8 cellular contexts compared by ENCODE assay signal in genomic region chr5:150514708-150515211, GRCh38. TPM values are rescaled to one million over a fixed set of nuclear protein-coding genes. Genes with fewer than 3 reads are reported as not detected.
DNase-seq lines count a peak whose midpoint lies in the region; ATAC-seq and TF ChIP-seq lines count a peak whose summit lies in the region.

No MANE protein-coding gene starts in this region.

- H3K27ac ChIP-seq in H9 (ENCODE audit: insufficient read length, low read depth, low read length), result no peak overlapping the region
- no peak overlapping the region for H3K27ac ChIP-seq in CD4-positive, alpha-beta T cell (ENCODE audit: low read depth, low read length)

- no peak overlapping the region for H3K14ac ChIP-seq in H9 (ENCODE audit: insufficient read depth, low read length)

- H3K4me2 ChIP-seq in H9 (ENCODE audit: insufficient read depth, insufficient read length, low read length) (no peak overlapping the region), skeletal muscle satellite cell (ENCODE audit: low read length) (peak overlapping the region; percentile 60)

- H4K20me1 ChIP-seq in H9 (ENCODE audit: control insufficient read depth, insufficient read depth, insufficient read length), result no peaks in the 10 kb centered on the region

- no peaks in the 10 kb centered on the region for H3K23me2 ChIP-seq in H9 (ENCODE audit: insufficient read length, low read depth, low read length, poor library complexity, severe bottlenecking)

- peaks cover 5% of the 10 kb centered on the region; the same call in 1 of the 2 replicates for H3K79me2 ChIP-seq in H9 (ENCODE audit: insufficient read depth, low read length)

- H3K36me3 ChIP-seq in skeletal muscle satellite cell (ENCODE audit: insufficient read depth, low read length), result peaks cover 5% of the 10 kb centered on the region

- H2BK20ac ChIP-seq in H9 (ENCODE audit: low read depth, low read length, poor library complexity, severe bottlenecking), result no peak overlapping the region

- WGBS in H9 (ENCODE audit: extremely low coverage, insufficient read length, low lambda C conversion rate), result no CpG with 5 or more reads among the region's 3 CpGs

- H3K27me3 Mint-ChIP-seq in H9 (ENCODE audit: low read depth), result no peaks in the 10 kb centered on the region
- H3K27me3 Mint-ChIP-seq in CD4-positive, alpha-beta T cell, result no peaks in the 10 kb centered on the region
- H3K27me3 Mint-ChIP-seq in T-helper 17 cell, result peaks cover 15% of the 10 kb centered on the region

- no peak overlapping the region for H3K4me3 Mint-ChIP-seq in H9
- H3K4me3 Mint-ChIP-seq in CD4-positive, alpha-beta T cell, result no peak overlapping the region
- H3K4me3 Mint-ChIP-seq in T-helper 17 cell, result no peak overlapping the region

- H3K4me1 ChIP-seq in H9 (ENCODE audit: insufficient read depth, low read length) (peaks cover 6% of the 10 kb centered on the region; the same call in 1 of the 2 replicates), skeletal muscle satellite cell (ENCODE audit: control insufficient read depth, insufficient read depth, low read length) (peaks cover 68% of the 10 kb centered on the region)

- H3K23ac ChIP-seq in H9 (ENCODE audit: insufficient read length, low read depth, low read length), result no peak overlapping the region

- H3K9ac ChIP-seq in H9 (ENCODE audit: extremely low read depth, insufficient read length, low read length) (no peak overlapping the region), skeletal muscle satellite cell (ENCODE audit: low read depth, low read length) (peak overlapping the region; percentile 70)

- H3T11ph ChIP-seq in H9 (ENCODE audit: low read length), result no peak overlapping the region

- H3K18ac ChIP-seq in H9 (ENCODE audit: insufficient read length, low read depth, low read length), result no peak overlapping the region

- peak overlapping the region; percentile 16 for H3K4me3 ChIP-seq in skeletal muscle satellite cell (ENCODE audit: low read length)

- no peak overlapping the region for H2AK5ac ChIP-seq in H9 (ENCODE audit: insufficient read length, low read length)

- H3K4ac ChIP-seq in H9 (ENCODE audit: low read depth, low read length), result no peak overlapping the region

- H2BK15ac ChIP-seq in H9 (ENCODE audit: low read depth, low read length), result no peak overlapping the region

- no peaks in the 10 kb centered on the region for H3K27me3 ChIP-seq in H9 (ENCODE audit: insufficient read depth, low read length)
- no peaks in the 10 kb centered on the region for H3K27me3 ChIP-seq in skeletal muscle satellite cell (ENCODE audit: control insufficient read depth, insufficient read depth, low read length)
- H3K27me3 ChIP-seq in CD4-positive, alpha-beta T cell (ENCODE audit: control insufficient read depth, insufficient read depth, low read length), result no peaks in the 10 kb centered on the region

- no peak overlapping the region for H2AFZ ChIP-seq in H9 (ENCODE audit: low read length)

- no peak overlapping the region for H4K91ac ChIP-seq in H9 (ENCODE audit: insufficient read length, low read depth, low read length)

- POLR2A ChIA-PET in CD4-positive, alpha-beta T cell (lab: Charles Lee), result no interaction called here

- H3K9me3 ChIP-seq in H9 (ENCODE audit: control insufficient read depth, low read depth, low read length) (no peaks in the 10 kb centered on the region), skeletal muscle satellite cell (replicated peaks; ENCODE audit: low read length) (no peaks in the 10 kb centered on the region), T-helper 17 cell (ENCODE audit: control insufficient read depth, low read length, poor library complexity, severe bottlenecking) (no peaks in the 10 kb centered on the region)
- no peaks in the 10 kb centered on the region for H3K9me3 ChIP-seq in CD4-positive, alpha-beta T cell (ENCODE audit: control insufficient read depth, low read length)

- H4K5ac ChIP-seq in H9 (ENCODE audit: insufficient read length, low read depth, low read length), result no peak overlapping the region

- ATAC-seq in Right ventricle myocardium superior (ENCODE audit: poor library complexity), result peak; percentile 52
- ATAC-seq in CD4-positive, alpha-beta T cell (ENCODE audit: poor library complexity), result no peak
- no peak for ATAC-seq in T-helper 17 cell
- ATAC-seq in GM18907 (IDR thresholded peaks at IDR 0.05; ENCODE audit: unreplicated experiment), result no peak

- H3K36me3 Mint-ChIP-seq in H9 (ENCODE audit: insufficient read depth in 1 of 3, low read depth in 3 of 3) (peaks cover 0 to 5% (median 0%) of the 10 kb centered on the region in 3 experiments; a peak in 4 of 7 replicates), T-helper 17 cell (ENCODE audit: low read depth) (no peaks in the 10 kb centered on the region)
- no peaks in the 10 kb centered on the region for H3K36me3 Mint-ChIP-seq in CD4-positive, alpha-beta T cell (ENCODE audit: low read depth)

- H4K8ac ChIP-seq in H9 (replicated peaks; ENCODE audit: insufficient read length, low read depth, low read length), result no peak overlapping the region

- TF ChIP-seq CTCF in H9 (conservative IDR thresholded peaks at IDR 0.05), result no peak
- TF ChIP-seq CTCF in CD4-positive, alpha-beta T cell (IDR thresholded peaks at IDR 0.05), result no peak

- CTCF ChIA-PET in CD4-positive, alpha-beta T cell (lab: Charles Lee), result no interaction called here

- H3K9me3 Mint-ChIP-seq in H9, result no peaks in the 10 kb centered on the region
- H3K9me3 Mint-ChIP-seq in CD4-positive, alpha-beta T cell, result no peaks in the 10 kb centered on the region

- intact Hi-C loops in Right ventricle myocardium superior (cut with DNase I), result no loop called here
- intact Hi-C loops in CD4-positive, alpha-beta T cell (cut with DNase I, micrococcal nuclease), result no loop called here

- H2BK120ac ChIP-seq in H9 (ENCODE audit: low read depth, low read length, poor library complexity, severe bottlenecking), result no peak overlapping the region

- H2BK5ac ChIP-seq in H9 (ENCODE audit: insufficient read length, low read length), result no peak overlapping the region

- H3K56ac ChIP-seq in H9 (ENCODE audit: insufficient read length, low read depth, low read length), result no peak overlapping the region

- H3K27ac Mint-ChIP-seq in H9 (0 out of 7 replicates have a peak overlapping the region, but pooled peaks of 2 of the 3 experiments have one; percentile 6 to 39), T-helper 17 cell (no peak overlapping the region)
- H3K27ac Mint-ChIP-seq in CD4-positive, alpha-beta T cell, result no peak overlapping the region

- DNase-seq in H9 (no peak), SW480 (ENCODE audit: low spot score) (peak; percentile 33), Right ventricle myocardium superior (peak; percentile 55), T-helper 17 cell (no peak), NCI-H187 treated with DMSO at 0.1 percent for 48 hours (lab: John Stamatoyannopoulos, UW) (no peak)
- no peak for DNase-seq in CD4-positive, alpha-beta T cell

- no peak overlapping the region for H2BK12ac ChIP-seq in H9 (ENCODE audit: insufficient read length, low read depth, low read length)

- H3K4me1 Mint-ChIP-seq in H9 (peaks cover 38 to 58% of the 10 kb centered on the region in 2 experiments), T-helper 17 cell (no peaks in the 10 kb centered on the region)
- no peaks in the 10 kb centered on the region for H3K4me1 Mint-ChIP-seq in CD4-positive, alpha-beta T cell (ENCODE audit: low read depth)

- H3K79me1 ChIP-seq in H9 (ENCODE audit: insufficient read depth, low read depth, low read length, poor library complexity, severe bottlenecking), result no peaks in the 10 kb centered on the region

RNA-seq across cellular contexts. Expression of gene NDST1, which starts 6.8 kb away (rescaled TPM):
- total RNA-seq in H9 (2021) (59.2 and 65.5 TPM in 2 replicates), Right ventricle myocardium superior (50.8 TPM), T-helper 17 cell (10 to 100 TPM in 1 of 2 donors, 1 to 10 TPM in 1; 2.2 to 13.7 TPM)
- total RNA-seq in skeletal muscle satellite cell (2012; rRNA removed), result 51.2 and 52.4 TPM in 2 replicates
- total RNA-seq in CD4-positive, alpha-beta T cell, result 1 to 10 TPM; 1.1 to 1.6 TPM

Comparison
In these comparisons a context has a peak if more than half of its experiments do, and no peak if none do; other contexts are left out.
1. DNase-seq: peak in SW480 (single experiment) and Right ventricle myocardium superior (single experiment); none in H9 (single experiment), CD4-positive, alpha-beta T cell (0 of 10), T-helper 17 cell (0 of 3) and NCI-H187 treated with DMSO at 0.1 percent for 48 hours (single experiment).
2. H3K27ac Mint-ChIP-seq: peak in H9 (2 of 3); none in CD4-positive, alpha-beta T cell (single experiment) and T-helper 17 cell (single experiment).